1 cellular context compared by ENCODE assay signal in genomic region chr5:139696894-139697658, GRCh38.
TF ChIP-seq lines count a peak whose summit lies in the region.

No MANE protein-coding gene starts in this region.

TF ChIP-seq in HEK293, 187 proteins besides CTCF, POLR2A, EP300 and RAD21 (continued from another document and continues in another):
- no peak for TF ChIP-seq ZNF654 (tag by site-specific recombination; IDR thresholded peaks at IDR 0.05; ENCODE audit: low read depth)
- TF ChIP-seq ZNF529 (tag by site-specific recombination; IDR thresholded peaks at IDR 0.05; ENCODE audit: insufficient replicate concordance), result no peak
- TF ChIP-seq PRDM4 (tag by site-specific recombination; IDR thresholded peaks at IDR 0.05), result 0 out of 2 replicates have a peak, but pooled peaks have one; percentile 9
- no peak for TF ChIP-seq ZNF777 (tag by site-specific recombination; IDR thresholded peaks at IDR 0.05; ENCODE audit: borderline replicate concordance)
- TF ChIP-seq ZBTB1 (tag by site-specific recombination; IDR thresholded peaks at IDR 0.05), result no peak
- TF ChIP-seq ZBTB17 (tag by site-specific recombination; IDR thresholded peaks at IDR 0.05), result peak; percentile 77
- TF ChIP-seq KLF7 (tag by site-specific recombination; IDR thresholded peaks at IDR 0.05; ENCODE audit: borderline replicate concordance), result peak; percentile 28; the same call in 1 of the 2 replicates
- no peak for TF ChIP-seq ZNF274 (IDR thresholded peaks at IDR 0.05; ENCODE audit: low read length)
- TF ChIP-seq ZNF274 (tag by site-specific recombination; IDR thresholded peaks at IDR 0.05; ENCODE audit: borderline replicate concordance), result no peak
- TF ChIP-seq ZNF433 (tag by site-specific recombination; IDR thresholded peaks at IDR 0.05; ENCODE audit: low read depth), result no peak
- no peak for TF ChIP-seq ZSCAN18 (tag by site-specific recombination; IDR thresholded peaks at IDR 0.05)
- peak; percentile 92 for TF ChIP-seq PATZ1 (tag by site-specific recombination; IDR thresholded peaks at IDR 0.05)
- TF ChIP-seq ZNF302 (tag by site-specific recombination; IDR thresholded peaks at IDR 0.05; ENCODE audit: low read depth), result no peak
- no peak for TF ChIP-seq ZNF350 (tag by site-specific recombination; IDR thresholded peaks at IDR 0.05)
- peak; percentile 80 for TF ChIP-seq HIC1 (tag by site-specific recombination; IDR thresholded peaks at IDR 0.05)
- TF ChIP-seq BCL11B (tag by site-specific recombination; IDR thresholded peaks at IDR 0.05; ENCODE audit: low read depth), result no peak
- no peak for TF ChIP-seq ZNF549 (tag by site-specific recombination; IDR thresholded peaks at IDR 0.05)
- no peak; the same call in none of the 2 replicates for TF ChIP-seq ZNF37A (tag by site-specific recombination; IDR thresholded peaks at IDR 0.05)
- no peak for TF ChIP-seq ZNF596 (tag by site-specific recombination; IDR thresholded peaks at IDR 0.05)
- TF ChIP-seq ZNF175 (tag by site-specific recombination; IDR thresholded peaks at IDR 0.05), result no peak
- no peak for TF ChIP-seq ZNF239 (tag by site-specific recombination; IDR thresholded peaks at IDR 0.05)
- TF ChIP-seq ZNF423 (tag by site-specific recombination; IDR thresholded peaks at IDR 0.05), result no peak
- TF ChIP-seq KLF9 (tag by site-specific recombination; IDR thresholded peaks at IDR 0.05; ENCODE audit: low read depth), result peak; percentile 61; the same call in 1 of the 2 replicates
- TF ChIP-seq KLF10 (tag by site-specific recombination; IDR thresholded peaks at IDR 0.05), result no peak
- no peak for TF ChIP-seq ZNF488 (tag by site-specific recombination; IDR thresholded peaks at IDR 0.05)
- TF ChIP-seq ZNF404 (tag by site-specific recombination; IDR thresholded peaks at IDR 0.05), result no peak
- TF ChIP-seq ZNF362 (tag by site-specific recombination; IDR thresholded peaks at IDR 0.05), result no peak
- TF ChIP-seq ZBTB21 (tag by site-specific recombination; IDR thresholded peaks at IDR 0.05), result 0 out of 2 replicates have a peak, but pooled peaks have one; percentile 40
- TF ChIP-seq ZBTB49 (tag by site-specific recombination; IDR thresholded peaks at IDR 0.05; ENCODE audit: low read depth), result no peak
- peak; percentile 13 for TF ChIP-seq ZNF600 (tag by site-specific recombination; IDR thresholded peaks at IDR 0.05)
- no peak for TF ChIP-seq ELK4 (IDR thresholded peaks at IDR 0.05; ENCODE audit: borderline replicate concordance, low read depth, low read length)
- TF ChIP-seq ZNF558 (tag by site-specific recombination; IDR thresholded peaks at IDR 0.05), result no peak
- no peak for TF ChIP-seq FEZF1 (tag by site-specific recombination; IDR thresholded peaks at IDR 0.05)
- no peak for TF ChIP-seq ZNF391 (tag by site-specific recombination; IDR thresholded peaks at IDR 0.05; ENCODE audit: borderline replicate concordance, low read depth)
- TF ChIP-seq REST (tag by site-specific recombination; IDR thresholded peaks at IDR 0.05), result 0 out of 2 replicates have a peak, but pooled peaks have one; percentile 13
- TF ChIP-seq MEIS1 (CRISPR knock-in tag; IDR thresholded peaks at IDR 0.05; ENCODE audit: borderline replicate concordance), result no peak
- TF ChIP-seq ZNF791 (tag by site-specific recombination; IDR thresholded peaks at IDR 0.05), result no peak
- no peak for TF ChIP-seq ZNF585B (tag by site-specific recombination; IDR thresholded peaks at IDR 0.05)
- TF ChIP-seq INSM2 (tag by site-specific recombination; IDR thresholded peaks at IDR 0.05), result peak; percentile 63; the same call in 1 of the 2 replicates
- TF ChIP-seq ZNF184 (tag by site-specific recombination; IDR thresholded peaks at IDR 0.05), result no peak
- peak; percentile 99 for TF ChIP-seq GLIS1 (tag by site-specific recombination; IDR thresholded peaks at IDR 0.05)
- TF ChIP-seq MZF1 (tag by site-specific recombination; IDR thresholded peaks at IDR 0.05; ENCODE audit: borderline replicate concordance), result no peak
